21 cellular contexts compared by ENCODE assay signal in genomic region chr6:95095855-95096254, GRCh38.
"Had no signal": no experiment of that assay in that cellular context is flagged by ENCODE, and none has a peak within 500 bp of the region (broad histone marks: within the 10 kb centered on the region; RNA-seq: fewer than 3 reads in every experiment).

No MANE protein-coding gene starts in this region.

- H3K27me3 ChIP-seq: colonic mucosa, foreskin keratinocyte, spleen, suprapubic skin, transverse colon, upper lobe of right lung, uterus had no signal

- ATAC-seq: naive thymus-derived CD4-positive, alpha-beta T cell; right cardiac atrium; stimulated activated naive B cell treated with anti-CD40 and anti-IgM and Interleukin-4, amounts not matched to agents 10 μg/mL and 1 μg/mL and 100 μg/mL, for 72 hours; upper lobe of right lung had no signal

- H3K4me3 ChIP-seq: colonic mucosa, esophagus muscularis mucosa, prostate gland, skin epidermis, spleen, suprapubic skin, transverse colon, upper lobe of right lung, uterus had no signal

- H3K4me1 ChIP-seq: colonic mucosa, esophagus muscularis mucosa, prostate gland, spleen, transverse colon, upper lobe of right lung, uterus had no signal

- DNase-seq: colonic mucosa; effector CD8-positive, alpha-beta T cell; endodermal cell; hypothalamus; immature natural killer cell; islet precursor cell; mesendoderm; midbrain; naive thymus-derived CD4-positive, alpha-beta T cell; nucleus accumbens; right cardiac atrium; spleen; stimulated activated naive B cell treated with anti-CD40 and anti-IgM and Interleukin-4, amounts not matched to agents 10 μg/mL and 1 μg/mL and 100 μg/mL, for 72 hours; transverse colon; upper lobe of right lung; uterus had no signal

- H3K9me3 ChIP-seq: colonic mucosa, esophagus muscularis mucosa, prostate gland, spleen, suprapubic skin, transverse colon, upper lobe of right lung, uterus had no signal

- H3K27ac ChIP-seq: colonic mucosa, esophagus muscularis mucosa, prostate gland, skin epidermis, spleen, suprapubic skin, transverse colon, upper lobe of right lung, uterus had no signal

- H3K36me3 ChIP-seq: colonic mucosa, esophagus muscularis mucosa, prostate gland, spleen, suprapubic skin, transverse colon, upper lobe of right lung, uterus had no signal
